Comparison of ENCODE assay signal across 16 cellular contexts in the genomic region with DNA sequence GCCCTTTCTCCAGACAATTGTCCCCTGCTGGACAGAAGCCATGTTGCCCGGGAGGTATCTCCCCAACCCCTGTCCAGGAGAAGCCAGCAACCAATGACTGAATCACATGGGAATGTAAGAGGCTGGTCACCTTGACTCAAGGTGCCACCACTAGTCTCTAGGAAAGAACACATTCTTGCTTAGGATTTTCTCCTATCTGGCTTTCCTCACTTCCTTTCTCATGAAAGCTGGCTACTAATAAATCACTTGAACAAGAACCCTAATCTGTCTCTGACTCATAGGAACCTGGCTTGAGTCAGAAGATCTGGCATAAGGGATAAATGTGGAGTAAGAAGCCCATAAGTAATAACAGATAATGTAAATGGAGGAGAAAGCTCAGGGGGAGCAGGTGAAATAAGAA.
DNase-seq lines count a peak whose midpoint lies in the region; FAIRE-seq and TF ChIP-seq lines count a peak whose summit lies in the region.
"Had no signal": no experiment of that assay in that cellular context is flagged by ENCODE, and none has a peak within 500 bp of the region (broad histone marks: within the 10 kb centered on the region; RNA-seq: fewer than 3 reads in every experiment).

No MANE protein-coding gene starts in this region.

- H3K36me3 ChIP-seq in GM23248 (ENCODE audit: low read depth) (no peaks in the 10 kb centered on the region), osteoblast (ENCODE audit: insufficient read depth, low read length) (no peaks in the 10 kb centered on the region), small intestine (ENCODE audit: control insufficient read depth in 2 of 2, insufficient read depth in 2 of 2, low read length in 2 of 2) (no peaks in the 10 kb centered on the region)

- no peak for FAIRE-seq in small intestine (lab: Jason Lieb, UNC)
- FAIRE-seq: H1 had no signal

- H3K4me3 ChIP-seq in GM23248 (no peak overlapping the region), osteoblast (ENCODE audit: insufficient read depth, low read length) (no peak overlapping the region), small intestine (ENCODE audit: low read depth in 1 of 2, low read length in 2 of 2) (no peak overlapping the region)
- H3K4me3 ChIP-seq: SK-N-MC had no signal

- H3K4me2 ChIP-seq in GM23248 (ENCODE audit: unreplicated experiment) (no peak overlapping the region), osteoblast (ENCODE audit: insufficient read depth, low read length) (no peak overlapping the region)

- no peak overlapping the region for H3K9ac ChIP-seq in GM23248

- H3K9me3 ChIP-seq in GM23248 (ENCODE audit: low read depth): no peaks in the 10 kb centered on the region
- no peaks in the 10 kb centered on the region for H3K9me3 ChIP-seq in osteoblast (ENCODE audit: low read depth, low read length)
- H3K9me3 ChIP-seq in small intestine (ENCODE audit: control insufficient read depth, low read depth): no peaks in the 10 kb centered on the region

- peaks cover 4% of the 10 kb centered on the region; the same call in 1 of the 2 replicates for H3K4me1 ChIP-seq in GM23248 (ENCODE audit: insufficient read depth)
- H3K4me1 ChIP-seq in osteoblast (ENCODE audit: insufficient read depth, low read length): peaks cover 4% of the 10 kb centered on the region
- H3K4me1 ChIP-seq in small intestine (ENCODE audit: control insufficient read depth in 2 of 2, insufficient read depth in 1 of 2, low read depth in 1 of 2, low read length in 1 of 2): no peaks in the 10 kb centered on the region

- WGBS in GM23248 (ENCODE audit: low coverage in 1 of 2, low lambda C conversion rate in 2 of 2, missing lambda C conversion rate in 2 of 2), 2 experiments: 41 to 71% methylated on average over 1 of the region's 1 CpG
- WGBS in small intestine, 3 donors: 57 to 80% (median 70%) methylated on average over 1 of the region's 1 CpG

- H3K79me2 ChIP-seq in GM23248 (ENCODE audit: insufficient read depth) (no peaks in the 10 kb centered on the region), osteoblast (ENCODE audit: insufficient read depth, low read length) (no peaks in the 10 kb centered on the region)

- in situ Hi-C loops in GM23248 (cut with MboI): no loop called here

- H3K27me3 ChIP-seq in GM23248 (replicated peaks; ENCODE audit: insufficient read depth) (no peaks in the 10 kb centered on the region), osteoblast (ENCODE audit: insufficient read depth, low read length) (no peaks in the 10 kb centered on the region), small intestine (ENCODE audit: control insufficient read depth in 2 of 2, insufficient read depth in 2 of 2, low read length in 2 of 2) (no peaks in the 10 kb centered on the region)

- no peak overlapping the region for H2AFZ ChIP-seq in GM23248
- no peak overlapping the region for H2AFZ ChIP-seq in osteoblast (ENCODE audit: low read length)

- H3K27ac ChIP-seq in GM23248 (no peak overlapping the region), epithelial cell of prostate (peak overlapping the region; percentile 47), osteoblast (ENCODE audit: low read depth, low read length) (no peak overlapping the region), small intestine (ENCODE audit: low read depth in 1 of 2, low read length in 1 of 2) (no peak overlapping the region)
- H3K27ac ChIP-seq: SK-N-MC had no signal

- no peaks in the 10 kb centered on the region for H3K9me2 ChIP-seq in GM23248 (ENCODE audit: insufficient read depth)

- no peaks in the 10 kb centered on the region for H4K20me1 ChIP-seq in GM23248 (ENCODE audit: insufficient read depth)
- no peaks in the 10 kb centered on the region for H4K20me1 ChIP-seq in osteoblast (ENCODE audit: insufficient read depth, low read length)

- no peak for TF ChIP-seq CTCF in osteoblast (IDR thresholded peaks at IDR 0.05; ENCODE audit: extremely low read depth, low read depth, low read length)

- no peaks in the 10 kb centered on the region for H3F3A ChIP-seq in GM23248 (ENCODE audit: insufficient read depth)

- DNase-seq in GM23248 (peak; percentile 63), RKO (ENCODE audit: low spot score) (peak; percentile 60), epithelial cell of prostate (ENCODE audit: low read depth, low spot score) (peak; percentile 58), osteoblast (ENCODE audit: insufficient read length, low spot score, missing footprints) (peak; percentile 57), NCI-H526 (lab: John Stamatoyannopoulos, UW) (no peak), SHP77 treated with DMSO at 0.1 percent for 48 hours (lab: John Stamatoyannopoulos, UW) (no peak), SIG-M5 (lab: John Stamatoyannopoulos, UW) (no peak), small intestine (no peak)
- DNase-seq: activated CD4-positive, alpha-beta memory T cell treated with anti-CD3 and anti-CD28 coated beads, Interleukin-2, amount 10 ng/mL, durations not matched to agents 7 days and 5 days; activated T-cell treated with anti-CD3 and anti-CD28 coated beads, Interleukin-2, amount 50 U/mL, for 72 hours; cortex of kidney; DMS 273 treated with DMSO at 0.1 percent for 48 hours; NCI-H1092 treated with DMSO at 0.1 percent for 48 hours; stimulated activated naive CD4-positive, alpha-beta T cell treated with Interleukin-2 at 50 U/mL for 16 hours had no signal

Comparison
In these comparisons a context has a peak if more than half of its experiments do, and no peak if none do; other contexts are left out.
1. DNase-seq: peak in GM23248 (single experiment), RKO (single experiment), epithelial cell of prostate (single experiment) and osteoblast (single experiment); none in NCI-H526 (0 of 2), SHP77 treated with DMSO at 0.1 percent for 48 hours (single experiment), SIG-M5 (single experiment) and small intestine (single experiment).